13 cellular contexts compared by ENCODE assay signal in genomic region chr22:31680764-31681624, GRCh38. TPM values are rescaled to one million over a fixed set of nuclear protein-coding genes. Genes with fewer than 3 reads are reported as not detected.
A peak's percentile ranks its signal among the peaks of the same experiment; 100 is the strongest.
DNase-seq lines count a peak whose midpoint lies in the region; ATAC-seq, FAIRE-seq and TF ChIP-seq lines count a peak whose summit lies in the region.
"Had no signal": no experiment of that assay in that cellular context is flagged by ENCODE, and none has a peak within 500 bp of the region (broad histone marks: within the 10 kb centered on the region; RNA-seq: fewer than 3 reads in every experiment).

No MANE protein-coding gene starts in this region.

- H3K9me3 Mint-ChIP-seq in activated CD8-positive, alpha-beta T cell treated with anti-CD3 and anti-CD28 coated beads for 36 hours = no peaks in the 10 kb centered on the region
- H3K9me3 Mint-ChIP-seq in activated CD8-positive, alpha-beta T cell treated with anti-CD3 and anti-CD28 coated beads, Interleukin-2, amount 10 ng/mL, durations not matched to agents 7 days and 5 days (ENCODE audit: insufficient read depth) = no peaks in the 10 kb centered on the region
- no peaks in the 10 kb centered on the region for H3K9me3 Mint-ChIP-seq in immature natural killer cell
- H3K9me3 Mint-ChIP-seq: activated naive CD4-positive, alpha-beta T cell treated with anti-CD3 and anti-CD28 coated beads, Interleukin-2, amount 50 U/mL, for 24 hours had no signal

- FAIRE-seq in kidney (lab: Jason Lieb, UNC) = no peak
- FAIRE-seq: A549 had no signal

- peaks cover 10% of the 10 kb centered on the region for H3K4me1 ChIP-seq in body of pancreas
- H3K4me1 ChIP-seq in kidney (ENCODE audit: control insufficient read depth in 1 of 2, insufficient read depth in 1 of 2, low read depth in 1 of 2, low read length in 2 of 2) = peaks cover 0 to 3% of the 10 kb centered on the region in 2 donors
- H3K4me1 ChIP-seq in aorta (ENCODE audit: control insufficient read depth in 1 of 2, insufficient read depth in 2 of 2, low read length in 2 of 2) = peaks cover 0 to 9% of the 10 kb centered on the region in 2 donors
- H3K4me1 ChIP-seq: A549 had no signal

- intact Hi-C loops in activated CD8-positive, alpha-beta T cell treated with anti-CD3 and anti-CD28 coated beads for 36 hours (cut with micrococcal nuclease) = no loop called here
- intact Hi-C loops in body of pancreas (cut with DNase I) = no loop called here
- intact Hi-C loops in kidney (cut with DNase I) = no loop called here
- intact Hi-C loops in aorta (cut with DNase I) = loop anchor here in 1 of 2 donors (5.0 kb wide), 1 partner anchor 71 kb away; the partner anchor contains the start of genes DEPDC5 and PRR14L

- CTCF ChIA-PET in activated CD8-positive, alpha-beta T cell treated with anti-CD3 and anti-CD28 coated beads for 36 hours (lab: Charles Lee) = interaction anchor here (3.7 kb wide), 1 partner anchor 16 kb away, joined by 25 read pairs; no protein-coding TSS in a partner anchor
- CTCF ChIA-PET in activated CD8-positive, alpha-beta T cell treated with anti-CD3 and anti-CD28 coated beads, Interleukin-2, amount 10 ng/mL, durations not matched to agents 7 days and 5 days (lab: Charles Lee) = interaction anchor here (0.8 to 1.5 kb wide), 3 partner anchors 12 to 290 kb away, joined by 3 to 7 read pairs (median 3); no protein-coding TSS in a partner anchor

- H3K4me3 ChIP-seq in body of pancreas (no peak overlapping the region), kidney (ENCODE audit: low read length in 2 of 2) (no peak overlapping the region), aorta (ENCODE audit: low read length in 2 of 2) (no peak overlapping the region)
- H3K4me3 ChIP-seq: A549 had no signal

- H3K4me1 Mint-ChIP-seq in activated CD8-positive, alpha-beta T cell treated with anti-CD3 and anti-CD28 coated beads for 36 hours (ENCODE audit: low read depth) = peaks cover 19% of the 10 kb centered on the region
- H3K4me1 Mint-ChIP-seq in activated CD8-positive, alpha-beta T cell treated with anti-CD3 and anti-CD28 coated beads, Interleukin-2, amount 10 ng/mL, durations not matched to agents 7 days and 5 days (ENCODE audit: low read depth) = peaks cover 19% of the 10 kb centered on the region
- H3K4me1 Mint-ChIP-seq in immature natural killer cell = peaks cover 12 to 13% of the 10 kb centered on the region in 2 donors

- H3K9ac ChIP-seq in kidney (ENCODE audit: low read length in 2 of 2) = no peak overlapping the region

- H3K36me3 Mint-ChIP-seq in activated CD8-positive, alpha-beta T cell treated with anti-CD3 and anti-CD28 coated beads for 36 hours (ENCODE audit: low read depth) = peaks cover 18% of the 10 kb centered on the region
- peaks cover 31% of the 10 kb centered on the region for H3K36me3 Mint-ChIP-seq in activated CD8-positive, alpha-beta T cell treated with anti-CD3 and anti-CD28 coated beads, Interleukin-2, amount 10 ng/mL, durations not matched to agents 7 days and 5 days (ENCODE audit: low read depth)
- H3K36me3 Mint-ChIP-seq in immature natural killer cell = peaks cover 16 to 29% (median 19%) of the 10 kb centered on the region in 3 donors

- H3K36me3 ChIP-seq in body of pancreas (replicated peaks in 1 of 2; ENCODE audit: insufficient read depth in 1 of 2, low read depth in 2 of 2) = peaks cover 0 to 8% of the 10 kb centered on the region in 2 donors
- peaks cover 9 to 11% of the 10 kb centered on the region in 2 donors for H3K36me3 ChIP-seq in kidney (ENCODE audit: control insufficient read depth in 1 of 2, insufficient read depth in 2 of 2, low read length in 2 of 2)
- peaks cover 0 to 2% of the 10 kb centered on the region in 2 donors for H3K36me3 ChIP-seq in aorta (ENCODE audit: control insufficient read depth in 1 of 2, insufficient read depth in 2 of 2, low read length in 1 of 2)

- WGBS in body of pancreas, 2 donors = 58 to 62% methylated on average over 6 to 9 of the region's 9 CpGs
- WGBS in aorta, 2 donors = 13 to 17% methylated on average over 9 of the region's 9 CpGs

- peak overlapping the region; percentile 32 for H3K27ac Mint-ChIP-seq in activated CD8-positive, alpha-beta T cell treated with anti-CD3 and anti-CD28 coated beads for 36 hours
- H3K27ac Mint-ChIP-seq in activated CD8-positive, alpha-beta T cell treated with anti-CD3 and anti-CD28 coated beads, Interleukin-2, amount 10 ng/mL, durations not matched to agents 7 days and 5 days = no peak overlapping the region
- peak overlapping the region in 1 of 6 donors; percentile 69 for H3K27ac Mint-ChIP-seq in immature natural killer cell
- H3K27ac Mint-ChIP-seq: activated naive CD4-positive, alpha-beta T cell treated with anti-CD3 and anti-CD28 coated beads, Interleukin-2, amount 50 U/mL, for 24 hours had no signal

- no peak for DNase-seq in activated CD8-positive, alpha-beta T cell treated with anti-CD3 and anti-CD28 coated beads for 36 hours
- DNase-seq in activated CD8-positive, alpha-beta T cell treated with anti-CD3 and anti-CD28 coated beads, Interleukin-2, amount 10 ng/mL, durations not matched to agents 7 days and 5 days = no peak
- DNase-seq in body of pancreas = peak in 1 of 4 donors; percentile 14
- peak; percentile 22 for DNase-seq in kidney
- DNase-seq in aorta = peak; percentile 3 to 51
- DNase-seq in immature natural killer cell = no peak
- DNase-seq: NCI-H1092; stimulated activated CD4-positive, alpha-beta T cell treated with anti-CD3 and anti-CD28 coated beads, Interleukin-2, amount 100 ng/mL, for 24 hours had no signal

- H3K27me3 ChIP-seq in body of pancreas (no peaks in the 10 kb centered on the region), aorta (ENCODE audit: control insufficient read depth in 1 of 2, insufficient read depth in 2 of 2, low read length in 1 of 2) (no peaks in the 10 kb centered on the region)

- H3K9me3 ChIP-seq in body of pancreas (no peaks in the 10 kb centered on the region), kidney (ENCODE audit: control insufficient read depth in 1 of 2, low read length in 2 of 2) (no peaks in the 10 kb centered on the region), aorta (ENCODE audit: control insufficient read depth, low read length) (no peaks in the 10 kb centered on the region)
- H3K9me3 ChIP-seq: A549 had no signal

- H3K27ac ChIP-seq in body of pancreas = peak overlapping the region in 3 of 4 donors; percentile 14 to 54 (median 48)
- H3K27ac ChIP-seq in kidney (ENCODE audit: low read depth in 2 of 2, low read length in 2 of 2) = no peak overlapping the region
- peak overlapping the region in 1 of 2 donors; percentile 87 for H3K27ac ChIP-seq in aorta (ENCODE audit: low read depth in 1 of 2, low read length in 2 of 2)
- H3K27ac ChIP-seq: A549 had no signal

- POLR2A ChIA-PET in activated CD8-positive, alpha-beta T cell treated with anti-CD3 and anti-CD28 coated beads for 36 hours (lab: Charles Lee) = interaction anchor here (0.7 to 1.1 kb wide), 2 partner anchors 15 to 1420 kb away, joined by 4 to 5 read pairs; no protein-coding TSS in a partner anchor
- POLR2A ChIA-PET in activated CD8-positive, alpha-beta T cell treated with anti-CD3 and anti-CD28 coated beads, Interleukin-2, amount 10 ng/mL, durations not matched to agents 7 days and 5 days (lab: Charles Lee) = interaction anchor here (0.5 kb wide), 1 partner anchor 9 kb away, joined by 3 read pairs; no protein-coding TSS in a partner anchor

- no peak for ATAC-seq in activated CD8-positive, alpha-beta T cell treated with anti-CD3 and anti-CD28 coated beads for 36 hours
- ATAC-seq in activated CD8-positive, alpha-beta T cell treated with anti-CD3 and anti-CD28 coated beads, Interleukin-2, amount 10 ng/mL, durations not matched to agents 7 days and 5 days = no peak
- ATAC-seq in body of pancreas = no peak
- no peak for ATAC-seq in aorta (ENCODE audit: low FRiP score)
- ATAC-seq in GM18502 (IDR thresholded peaks at IDR 0.05; ENCODE audit: poor library complexity, unreplicated experiment) = no peak
- no peak for ATAC-seq in HG02884 (IDR thresholded peaks at IDR 0.05; ENCODE audit: unreplicated experiment)
- ATAC-seq: A549; activated CD4-positive, CD25-positive, alpha-beta regulatory T cell treated with anti-CD3 and anti-CD28 coated beads, Interleukin-2, amount 50 U/mL, for 24 hours had no signal

- no peak for TF ChIP-seq POLR2A in body of pancreas (IDR thresholded peaks at IDR 0.05)

- H3K27me3 Mint-ChIP-seq in activated CD8-positive, alpha-beta T cell treated with anti-CD3 and anti-CD28 coated beads for 36 hours = no peaks in the 10 kb centered on the region
- H3K27me3 Mint-ChIP-seq in activated CD8-positive, alpha-beta T cell treated with anti-CD3 and anti-CD28 coated beads, Interleukin-2, amount 10 ng/mL, durations not matched to agents 7 days and 5 days (ENCODE audit: low read depth) = no peaks in the 10 kb centered on the region
- H3K27me3 Mint-ChIP-seq in immature natural killer cell (ENCODE audit: low read depth in 3 of 3) = peaks cover 6 to 10% (median 8%) of the 10 kb centered on the region in 3 donors
- H3K27me3 Mint-ChIP-seq: activated naive CD4-positive, alpha-beta T cell treated with anti-CD3 and anti-CD28 coated beads, Interleukin-2, amount 50 U/mL, for 24 hours had no signal

- no peak for TF ChIP-seq CTCF in activated CD8-positive, alpha-beta T cell treated with anti-CD3 and anti-CD28 coated beads for 36 hours (IDR thresholded peaks at IDR 0.05)
- no peak for TF ChIP-seq CTCF in body of pancreas (IDR thresholded peaks at IDR 0.05)
- no peak for TF ChIP-seq CTCF in kidney (IDR thresholded peaks at IDR 0.05; ENCODE audit: borderline replicate concordance, extremely low read depth, insufficient read depth)

- H3K4me3 Mint-ChIP-seq in activated CD8-positive, alpha-beta T cell treated with anti-CD3 and anti-CD28 coated beads for 36 hours = no peak overlapping the region
- H3K4me3 Mint-ChIP-seq in activated CD8-positive, alpha-beta T cell treated with anti-CD3 and anti-CD28 coated beads, Interleukin-2, amount 10 ng/mL, durations not matched to agents 7 days and 5 days = no peak overlapping the region
- H3K4me3 Mint-ChIP-seq in immature natural killer cell = no peak overlapping the region
- H3K4me3 Mint-ChIP-seq: activated naive CD4-positive, alpha-beta T cell treated with anti-CD3 and anti-CD28 coated beads, Interleukin-2, amount 50 U/mL, for 24 hours had no signal

RNA-seq across cellular contexts. Expression of gene PISD, which starts 19.0 kb away (rescaled TPM):
- total RNA-seq in activated CD8-positive, alpha-beta T cell treated with anti-CD3 and anti-CD28 coated beads for 36 hours = 10 to 100 TPM; 33.9 to 35.9 TPM
- 10 to 100 TPM; 28.8 to 29.2 TPM for total RNA-seq in activated CD8-positive, alpha-beta T cell treated with anti-CD3 and anti-CD28 coated beads, Interleukin-2, amount 10 ng/mL, durations not matched to agents 7 days and 5 days
- total RNA-seq in body of pancreas (10 to 100 TPM; 22.3 to 31.3 TPM), kidney (64.9 TPM), aorta (10 to 100 TPM; 38.5 to 38.8 TPM)
- polyA plus RNA-seq in kidney (ENCODE audit: insufficient read depth, low read depth, low replicate concordance) (27.3 TPM), aorta (10 to 100 TPM; 16.0 to 29.1 TPM), immature natural killer cell (10 to 100 TPM; 16.3 to 34.8 (median 25.3) TPM)

Comparison
In these comparisons a context has a peak if more than half of its experiments do, and no peak if none do; other contexts are left out.
1. DNase-seq: peak in kidney (single experiment) and aorta (2 of 2); none in activated CD8-positive, alpha-beta T cell treated with anti-CD3 and anti-CD28 coated beads for 36 hours (single experiment), activated CD8-positive, alpha-beta T cell treated with anti-CD3 and anti-CD28 coated beads, Interleukin-2, amount 10 ng/mL, durations not matched to agents 7 days and 5 days (single experiment) and immature natural killer cell (0 of 3).
2. H3K27ac ChIP-seq: peak in body of pancreas (3 of 4); none in kidney (0 of 2).